In the genomic region with DNA sequence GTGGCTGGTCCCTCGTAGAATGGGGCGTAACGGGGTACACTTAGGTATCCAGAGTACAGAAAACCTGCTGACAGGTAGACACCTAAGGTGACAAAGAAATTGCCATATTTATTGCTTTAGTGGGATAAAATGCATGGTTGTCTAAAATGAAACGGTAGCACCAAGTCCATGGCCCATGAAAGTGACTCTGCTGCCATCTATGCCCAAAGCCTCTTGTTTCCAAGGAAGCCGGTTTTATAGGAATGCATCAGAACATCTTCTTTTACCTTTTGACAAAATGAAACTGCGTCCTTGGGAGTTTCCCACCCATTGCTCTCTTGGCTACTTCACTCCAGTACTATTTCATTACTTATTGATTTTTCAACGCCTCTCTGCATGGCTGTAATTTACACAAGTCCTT, we compare ENCODE assay signal across 2 cellular contexts.
TF ChIP-seq lines count a peak whose summit lies in the region.

No MANE protein-coding gene starts in this region.

TF ChIP-seq in SK-N-SH, 30 proteins besides CTCF, POLR2A, EP300 and RAD21 (continued from another document):
- TF ChIP-seq, protein P1, sequence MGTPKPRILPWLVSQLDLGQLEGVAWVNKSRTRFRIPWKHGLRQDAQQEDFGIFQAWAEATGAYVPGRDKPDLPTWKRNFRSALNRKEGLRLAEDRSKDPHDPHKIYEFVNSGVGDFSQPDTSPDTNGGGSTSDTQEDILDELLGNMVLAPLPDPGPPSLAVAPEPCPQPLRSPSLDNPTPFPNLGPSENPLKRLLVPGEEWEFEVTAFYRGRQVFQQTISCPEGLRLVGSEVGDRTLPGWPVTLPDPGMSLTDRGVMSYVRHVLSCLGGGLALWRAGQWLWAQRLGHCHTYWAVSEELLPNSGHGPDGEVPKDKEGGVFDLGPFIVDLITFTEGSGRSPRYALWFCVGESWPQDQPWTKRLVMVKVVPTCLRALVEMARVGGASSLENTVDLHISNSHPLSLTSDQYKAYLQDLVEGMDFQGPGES (IDR thresholded peaks at IDR 0.05; ENCODE audit: low read depth, low read length) = no peak
- TF ChIP-seq ELF1 (IDR thresholded peaks at IDR 0.05) (no peak), YY1 (IDR thresholded peaks at IDR 0.05; ENCODE audit: low read depth) (no peak)
- TF ChIP-seq, protein P2, sequence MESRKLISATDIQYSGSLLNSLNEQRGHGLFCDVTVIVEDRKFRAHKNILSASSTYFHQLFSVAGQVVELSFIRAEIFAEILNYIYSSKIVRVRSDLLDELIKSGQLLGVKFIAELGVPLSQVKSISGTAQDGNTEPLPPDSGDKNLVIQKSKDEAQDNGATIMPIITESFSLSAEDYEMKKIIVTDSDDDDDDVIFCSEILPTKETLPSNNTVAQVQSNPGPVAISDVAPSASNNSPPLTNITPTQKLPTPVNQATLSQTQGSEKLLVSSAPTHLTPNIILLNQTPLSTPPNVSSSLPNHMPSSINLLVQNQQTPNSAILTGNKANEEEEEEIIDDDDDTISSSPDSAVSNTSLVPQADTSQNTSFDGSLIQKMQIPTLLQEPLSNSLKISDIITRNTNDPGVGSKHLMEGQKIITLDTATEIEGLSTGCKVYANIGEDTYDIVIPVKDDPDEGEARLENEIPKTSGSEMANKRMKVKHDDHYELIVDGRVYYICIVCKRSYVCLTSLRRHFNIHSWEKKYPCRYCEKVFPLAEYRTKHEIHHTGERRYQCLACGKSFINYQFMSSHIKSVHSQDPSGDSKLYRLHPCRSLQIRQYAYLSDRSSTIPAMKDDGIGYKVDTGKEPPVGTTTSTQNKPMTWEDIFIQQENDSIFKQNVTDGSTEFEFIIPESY (IDR thresholded peaks at IDR 0.05; ENCODE audit: borderline replicate concordance, low read depth) = no peak

TF ChIP-seq in SK-N-SH treated with all-trans-retinoic acid at 6 μM for 48 hours, 23 proteins besides CTCF, POLR2A, EP300 and RAD21:
- TF ChIP-seq, protein P3, sequence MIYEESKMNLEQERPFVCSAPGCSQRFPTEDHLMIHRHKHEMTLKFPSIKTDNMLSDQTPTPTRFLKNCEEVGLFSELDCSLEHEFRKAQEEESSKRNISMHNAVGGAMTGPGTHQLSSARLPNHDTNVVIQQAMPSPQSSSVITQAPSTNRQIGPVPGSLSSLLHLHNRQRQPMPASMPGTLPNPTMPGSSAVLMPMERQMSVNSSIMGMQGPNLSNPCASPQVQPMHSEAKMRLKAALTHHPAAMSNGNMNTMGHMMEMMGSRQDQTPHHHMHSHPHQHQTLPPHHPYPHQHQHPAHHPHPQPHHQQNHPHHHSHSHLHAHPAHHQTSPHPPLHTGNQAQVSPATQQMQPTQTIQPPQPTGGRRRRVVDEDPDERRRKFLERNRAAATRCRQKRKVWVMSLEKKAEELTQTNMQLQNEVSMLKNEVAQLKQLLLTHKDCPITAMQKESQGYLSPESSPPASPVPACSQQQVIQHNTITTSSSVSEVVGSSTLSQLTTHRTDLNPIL (CRISPR knock-in tag; IDR thresholded peaks at IDR 0.05; ENCODE audit: low read depth) = no peak
- TF ChIP-seq SNAI2 (CRISPR knock-in tag; IDR thresholded peaks at IDR 0.05) (no peak), TOX (CRISPR knock-in tag; IDR thresholded peaks at IDR 0.05; ENCODE audit: borderline replicate concordance) (no peak), ZC3H10 (CRISPR knock-in tag; IDR thresholded peaks at IDR 0.05) (no peak)
- TF ChIP-seq, protein P4, sequence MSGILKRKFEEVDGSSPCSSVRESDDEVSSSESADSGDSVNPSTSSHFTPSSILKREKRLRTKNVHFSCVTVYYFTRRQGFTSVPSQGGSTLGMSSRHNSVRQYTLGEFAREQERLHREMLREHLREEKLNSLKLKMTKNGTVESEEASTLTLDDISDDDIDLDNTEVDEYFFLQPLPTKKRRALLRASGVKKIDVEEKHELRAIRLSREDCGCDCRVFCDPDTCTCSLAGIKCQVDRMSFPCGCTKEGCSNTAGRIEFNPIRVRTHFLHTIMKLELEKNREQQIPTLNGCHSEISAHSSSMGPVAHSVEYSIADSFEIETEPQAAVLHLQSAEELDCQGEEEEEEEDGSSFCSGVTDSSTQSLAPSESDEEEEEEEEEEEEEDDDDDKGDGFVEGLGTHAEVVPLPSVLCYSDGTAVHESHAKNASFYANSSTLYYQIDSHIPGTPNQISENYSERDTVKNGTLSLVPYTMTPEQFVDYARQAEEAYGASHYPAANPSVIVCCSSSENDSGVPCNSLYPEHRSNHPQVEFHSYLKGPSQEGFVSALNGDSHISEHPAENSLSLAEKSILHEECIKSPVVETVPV (CRISPR knock-in tag; IDR thresholded peaks at IDR 0.05) = no peak
